ENCODE assay signal across 1 cellular context in genomic region chr17:56935461-56935860, GRCh38.
A peak's percentile ranks its signal among the peaks of the same experiment; 100 is the strongest.
TF ChIP-seq lines count a peak whose summit lies in the region.

No MANE protein-coding gene starts in this region.

TF ChIP-seq in HepG2, 621 proteins besides CTCF, POLR2A, EP300 and RAD21 (continues in another document):
- TF ChIP-seq PBX2 (CRISPR knock-in tag; IDR thresholded peaks at IDR 0.05) (no peak), SP140L (CRISPR knock-in tag; IDR thresholded peaks at IDR 0.05; ENCODE audit: borderline replicate concordance) (no peak), BCL6 (CRISPR knock-in tag; IDR thresholded peaks at IDR 0.05) (peak; percentile 73), TBX3 (IDR thresholded peaks at IDR 0.05; ENCODE audit: borderline replicate concordance) (peak; percentile 56; the same call in 1 of the 2 replicates), NR2F1 (CRISPR knock-in tag; IDR thresholded peaks at IDR 0.05) (peak in 1 of 2 experiments; percentile 53; a peak in 2 of 4 replicates), ZNF775 (CRISPR knock-in tag; IDR thresholded peaks at IDR 0.05; ENCODE audit: borderline replicate concordance) (no peak), ZNF703 (CRISPR knock-in tag; IDR thresholded peaks at IDR 0.05; ENCODE audit: borderline replicate concordance) (no peak), HMGXB3 (CRISPR knock-in tag; IDR thresholded peaks at IDR 0.05; ENCODE audit: borderline replicate concordance) (no peak), NFIB (CRISPR knock-in tag; IDR thresholded peaks at IDR 0.05; ENCODE audit: borderline replicate concordance) (no peak), ZNF263 (CRISPR knock-in tag; IDR thresholded peaks at IDR 0.05) (no peak), ZNF143 (CRISPR knock-in tag; IDR thresholded peaks at IDR 0.05) (no peak), FOXP1 (IDR thresholded peaks at IDR 0.05) (no peak), FOXP1 (CRISPR knock-in tag; IDR thresholded peaks at IDR 0.05) (peak; percentile 23; the same call in 1 of the 2 replicates), RXRB (CRISPR knock-in tag; IDR thresholded peaks at IDR 0.05; ENCODE audit: borderline replicate concordance) (no peak), ARID5B (CRISPR knock-in tag; IDR thresholded peaks at IDR 0.05) (no peak; the same call in 1 of the 2 replicates), ZNF317 (CRISPR knock-in tag; IDR thresholded peaks at IDR 0.05) (0 out of 2 replicates have a peak, but pooled peaks have one; percentile 36), NFKB2 (CRISPR knock-in tag; IDR thresholded peaks at IDR 0.05; ENCODE audit: borderline replicate concordance) (no peak), FOXA3 (CRISPR knock-in tag; IDR thresholded peaks at IDR 0.05) (peak; percentile 31; the same call in 1 of the 2 replicates), ZSCAN5A (CRISPR knock-in tag; IDR thresholded peaks at IDR 0.05; ENCODE audit: borderline replicate concordance) (no peak), SAFB2 (CRISPR knock-in tag; IDR thresholded peaks at IDR 0.05; ENCODE audit: borderline replicate concordance, low read depth) (no peak), FOXP4 (CRISPR knock-in tag; IDR thresholded peaks at IDR 0.05) (no peak), CERS6 (CRISPR knock-in tag; IDR thresholded peaks at IDR 0.05) (no peak), HNF4G (IDR thresholded peaks at IDR 0.05; ENCODE audit: borderline replicate concordance, low read depth, low read length) (peak; percentile 25; the same call in 1 of the 2 replicates), HNF4G (CRISPR knock-in tag; IDR thresholded peaks at IDR 0.05; ENCODE audit: borderline replicate concordance, low read depth) (no peak), ZNF773 (CRISPR knock-in tag; IDR thresholded peaks at IDR 0.05; ENCODE audit: borderline replicate concordance) (no peak), FLYWCH1 (CRISPR knock-in tag; IDR thresholded peaks at IDR 0.05) (no peak), SALL1 (CRISPR knock-in tag; IDR thresholded peaks at IDR 0.05) (peak; percentile 51; the same call in 1 of the 2 replicates), KDM5A (IDR thresholded peaks at IDR 0.05; ENCODE audit: borderline replicate concordance, low read length) (no peak), ZSCAN12 (CRISPR knock-in tag; IDR thresholded peaks at IDR 0.05) (no peak), NCOA5 (CRISPR knock-in tag; IDR thresholded peaks at IDR 0.05) (no peak), MTA3 (CRISPR knock-in tag; IDR thresholded peaks at IDR 0.05) (no peak), TFE3 (CRISPR knock-in tag; IDR thresholded peaks at IDR 0.05) (no peak), THAP11 (CRISPR knock-in tag; IDR thresholded peaks at IDR 0.05) (no peak), IRF9 (CRISPR knock-in tag; IDR thresholded peaks at IDR 0.05; ENCODE audit: borderline replicate concordance) (no peak), ZBTB7B (CRISPR knock-in tag; IDR thresholded peaks at IDR 0.05) (0 out of 2 replicates have a peak, but pooled peaks have one; percentile 32), SMAD3 (CRISPR knock-in tag; IDR thresholded peaks at IDR 0.05) (no peak), TIGD3 (CRISPR knock-in tag; IDR thresholded peaks at IDR 0.05; ENCODE audit: borderline replicate concordance) (no peak), HNRNPLL (IDR thresholded peaks at IDR 0.05; ENCODE audit: low read depth, low read length, poor library complexity, severe bottlenecking) (no peak), TBX2 (CRISPR knock-in tag; IDR thresholded peaks at IDR 0.05; ENCODE audit: borderline replicate concordance) (no peak), THYN1 (CRISPR knock-in tag; IDR thresholded peaks at IDR 0.05; ENCODE audit: borderline replicate concordance, low read depth) (no peak)
